23 cellular contexts compared by ENCODE assay signal in the genomic region with DNA sequence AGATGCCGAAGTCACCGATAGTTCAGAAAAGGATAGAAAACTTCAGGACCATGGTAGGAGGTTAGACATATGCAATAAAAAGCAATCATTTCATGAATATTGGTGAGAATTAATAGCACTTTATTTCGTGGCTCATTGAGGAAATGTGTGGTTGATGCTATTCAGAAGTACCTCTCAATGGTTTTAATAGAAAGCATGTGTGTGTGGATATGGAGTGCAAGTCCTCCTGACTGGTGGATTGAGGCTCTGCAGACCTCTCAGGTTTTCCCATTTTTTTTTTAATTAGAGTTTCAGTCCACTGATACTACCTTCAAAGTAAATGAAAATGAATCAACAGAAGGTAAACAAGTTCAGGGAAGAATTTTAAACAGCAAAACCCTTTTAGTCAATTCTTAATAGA.
"Had no signal": no experiment of that assay in that cellular context is flagged by ENCODE, and none has a peak within 500 bp of the region (broad histone marks: within the 10 kb centered on the region; RNA-seq: fewer than 3 reads in every experiment).

No MANE protein-coding gene starts in this region.

- H3K27me3 Mint-ChIP-seq: dendritic cell treated with granulocyte-macrophage colony-stimulating factor and Interleukin-4, amounts not matched to agents 40 ng/mL and 50 ng/mL, for 4 days; effector memory CD8-positive, alpha-beta T cell had no signal

- H3K4me1 Mint-ChIP-seq: naive thymus-derived CD4-positive, alpha-beta T cell had no signal

- DNase-seq: colonic mucosa; cortex of kidney; effector CD8-positive, alpha-beta T cell; effector memory CD8-positive, alpha-beta T cell; endodermal cell; erythroblast; esophagus squamous epithelium; foreskin fibroblast; foreskin melanocyte; gastrocnemius medialis; glutamatergic neuron; head of caudate nucleus; heart right ventricle; hippocampal formation; left cardiac atrium; left lung; left ventricle myocardium superior; lower lobe of right lung; mesenchymal stem cell; midbrain; naive thymus-derived CD4-positive, alpha-beta T cell had no signal

- H3K27me3 ChIP-seq: colonic mucosa, esophagus squamous epithelium, gastrocnemius medialis, heart right ventricle, left lung had no signal

- H3K4me3 ChIP-seq: colonic mucosa, esophagus squamous epithelium, gastrocnemius medialis, heart right ventricle, left lung, lower lobe of right lung had no signal

- H3K27ac Mint-ChIP-seq: dendritic cell treated with granulocyte-macrophage colony-stimulating factor and Interleukin-4, amounts not matched to agents 40 ng/mL and 50 ng/mL, for 4 days; effector memory CD8-positive, alpha-beta T cell; endodermal cell; naive thymus-derived CD4-positive, alpha-beta T cell had no signal

- H3K4me1 ChIP-seq: colonic mucosa had no signal

- H3K27ac ChIP-seq: colonic mucosa, epithelial cell of prostate, esophagus squamous epithelium, gastrocnemius medialis, left lung, lower lobe of right lung had no signal

- H3K9me3 Mint-ChIP-seq: dendritic cell treated with granulocyte-macrophage colony-stimulating factor and Interleukin-4, amounts not matched to agents 40 ng/mL and 50 ng/mL, for 4 days had no signal

- H3K4me3 Mint-ChIP-seq: dendritic cell treated with granulocyte-macrophage colony-stimulating factor and Interleukin-4, amounts not matched to agents 40 ng/mL and 50 ng/mL, for 4 days; effector memory CD8-positive, alpha-beta T cell; endodermal cell; naive thymus-derived CD4-positive, alpha-beta T cell had no signal

- H3K36me3 ChIP-seq: colonic mucosa, esophagus squamous epithelium, gastrocnemius medialis, heart right ventricle, left lung, lower lobe of right lung had no signal

- H3K36me3 Mint-ChIP-seq: naive thymus-derived CD4-positive, alpha-beta T cell had no signal

- H3K9me3 ChIP-seq: colonic mucosa, esophagus squamous epithelium, gastrocnemius medialis, heart right ventricle, left lung, lower lobe of right lung had no signal
